Comparison of ENCODE assay signal across 14 cellular contexts in the genomic region with DNA sequence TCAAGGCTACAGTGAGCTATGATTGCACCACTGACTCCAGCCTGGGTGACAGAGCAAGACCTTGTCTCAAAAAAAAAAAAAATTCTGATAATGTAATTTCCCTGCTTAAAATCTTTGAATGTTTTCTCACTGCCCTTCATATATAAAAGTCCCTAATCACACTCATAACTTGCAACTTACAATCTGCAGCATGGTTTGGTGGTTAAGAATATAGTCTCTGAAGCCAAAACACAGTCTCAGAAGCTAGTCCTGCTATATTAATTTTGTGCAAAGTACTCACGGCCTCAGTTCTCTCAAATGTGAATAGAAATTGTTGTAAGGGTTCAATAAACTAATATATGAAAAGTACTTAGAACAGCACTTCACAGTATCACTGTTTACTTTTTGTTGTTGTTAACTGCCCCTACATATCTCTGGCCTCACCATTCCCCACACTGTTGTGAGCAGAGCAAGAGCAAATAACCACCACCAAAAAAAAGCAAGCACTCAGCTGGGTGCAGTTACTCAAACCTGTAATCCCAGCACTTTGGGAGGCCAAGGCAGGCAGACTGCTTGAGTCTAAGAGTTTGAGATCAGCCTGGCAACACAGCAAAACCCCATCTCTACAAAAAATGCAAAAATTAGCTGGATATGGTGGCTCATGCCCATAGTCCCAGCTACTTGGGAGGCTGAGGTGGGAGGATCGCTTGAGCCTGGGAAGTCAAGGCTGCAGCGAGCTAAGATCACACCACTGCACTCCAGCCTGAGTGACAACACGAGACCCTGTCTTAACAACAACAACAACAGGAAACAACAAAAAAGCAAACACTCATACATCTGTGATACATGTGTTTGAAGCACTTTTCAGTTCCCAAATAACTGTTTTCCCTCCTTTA. TPM values are rescaled to one million over a fixed set of nuclear protein-coding genes. Genes with fewer than 3 reads are reported as not detected.
DNase-seq lines count a peak whose midpoint lies in the region; ATAC-seq lines count a peak whose summit lies in the region.
"Had no signal": no experiment of that assay in that cellular context is flagged by ENCODE, and none has a peak within 500 bp of the region (broad histone marks: within the 10 kb centered on the region; RNA-seq: fewer than 3 reads in every experiment).

No MANE protein-coding gene starts in this region.

- H3K9me3 Mint-ChIP-seq in activated naive CD4-positive, alpha-beta T cell treated with anti-CD3 and anti-CD28 coated beads, Interleukin-2, amount 50 U/mL, for 24 hours = no peaks in the 10 kb centered on the region
- no peaks in the 10 kb centered on the region for H3K9me3 Mint-ChIP-seq in T-helper 1 cell treated with Interleukin-12 subunit alpha and Interleukin-12 subunit beta and Interleukin-4 antibody, amounts not matched to agents 30 μg/mL and 1 μg/mL, for 36 hours
- no peaks in the 10 kb centered on the region for H3K9me3 Mint-ChIP-seq in stimulated activated naive B cell treated with anti-CD40 and anti-IgM and Interleukin-4, amounts not matched to agents 10 μg/mL and 1 μg/mL and 100 μg/mL, for 72 hours

- H2AFZ ChIP-seq in mesenchymal stem cell (ENCODE audit: low read depth, low read length) = no peak overlapping the region

- no peaks in the 10 kb centered on the region for H3K27me3 ChIP-seq in effector memory CD4-positive, alpha-beta T cell (replicated peaks; ENCODE audit: control insufficient read depth, insufficient read depth, low read length, poor library complexity, severe bottlenecking)
- no peaks in the 10 kb centered on the region for H3K27me3 ChIP-seq in mesenchymal stem cell (ENCODE audit: control insufficient read depth in 1 of 2, insufficient read depth in 1 of 2, low read length in 2 of 2)
- H3K27me3 ChIP-seq: body of pancreas had no signal

- H3K18ac ChIP-seq in mesenchymal stem cell (ENCODE audit: low read depth in 1 of 2, low read length in 2 of 2) = no peak overlapping the region

- H3K27me3 Mint-ChIP-seq in activated naive CD4-positive, alpha-beta T cell treated with anti-CD3 and anti-CD28 coated beads, Interleukin-2, amount 50 U/mL, for 24 hours = no peaks in the 10 kb centered on the region
- no peaks in the 10 kb centered on the region for H3K27me3 Mint-ChIP-seq in T-helper 1 cell treated with Interleukin-12 subunit alpha and Interleukin-12 subunit beta and Interleukin-4 antibody, amounts not matched to agents 30 μg/mL and 1 μg/mL, for 36 hours (ENCODE audit: low read depth)
- no peaks in the 10 kb centered on the region for H3K27me3 Mint-ChIP-seq in stimulated activated naive B cell treated with anti-CD40 and anti-IgM and Interleukin-4, amounts not matched to agents 10 μg/mL and 1 μg/mL and 100 μg/mL, for 72 hours

- no peak overlapping the region for H3K23ac ChIP-seq in mesenchymal stem cell (ENCODE audit: low read length in 2 of 2)

- no peak overlapping the region for H2BK120ac ChIP-seq in mesenchymal stem cell (ENCODE audit: low read depth, low read length)

- peak overlapping the region; percentile 89 for H3K27ac Mint-ChIP-seq in activated naive CD4-positive, alpha-beta T cell treated with anti-CD3 and anti-CD28 coated beads, Interleukin-2, amount 50 U/mL, for 24 hours
- peak overlapping the region; percentile 74 for H3K27ac Mint-ChIP-seq in T-helper 1 cell treated with Interleukin-12 subunit alpha and Interleukin-12 subunit beta and Interleukin-4 antibody, amounts not matched to agents 30 μg/mL and 1 μg/mL, for 36 hours
- H3K27ac Mint-ChIP-seq in stimulated activated naive B cell treated with anti-CD40 and anti-IgM and Interleukin-4, amounts not matched to agents 10 μg/mL and 1 μg/mL and 100 μg/mL, for 72 hours = peak overlapping the region; percentile 72

- H3K36me3 ChIP-seq in effector memory CD4-positive, alpha-beta T cell (ENCODE audit: control insufficient read depth, insufficient read depth, low read length) = no peaks in the 10 kb centered on the region
- no peaks in the 10 kb centered on the region for H3K36me3 ChIP-seq in mesenchymal stem cell (ENCODE audit: control insufficient read depth in 1 of 2, insufficient read depth in 2 of 2, low read depth in 1 of 2, low read length in 2 of 2)

- no peaks in the 10 kb centered on the region for H3K9me3 ChIP-seq in effector memory CD4-positive, alpha-beta T cell (ENCODE audit: control insufficient read depth, low read length)
- no peaks in the 10 kb centered on the region for H3K9me3 ChIP-seq in mesenchymal stem cell (ENCODE audit: control insufficient read depth, low read length)
- H3K9me3 ChIP-seq: body of pancreas had no signal

- H2BK12ac ChIP-seq in mesenchymal stem cell (ENCODE audit: low read length in 2 of 2) = no peak overlapping the region

- no peak overlapping the region for H3K14ac ChIP-seq in mesenchymal stem cell (ENCODE audit: low read length in 2 of 2)

- H4K91ac ChIP-seq in mesenchymal stem cell (ENCODE audit: low read length) = no peak overlapping the region

- H2BK15ac ChIP-seq in mesenchymal stem cell (ENCODE audit: low read depth, poor library complexity, severe bottlenecking) = no peak overlapping the region

- H3K4me3 Mint-ChIP-seq in activated naive CD4-positive, alpha-beta T cell treated with anti-CD3 and anti-CD28 coated beads, Interleukin-2, amount 50 U/mL, for 24 hours = peak overlapping the region; percentile 37
- peak overlapping the region; percentile 15 for H3K4me3 Mint-ChIP-seq in T-helper 1 cell treated with Interleukin-12 subunit alpha and Interleukin-12 subunit beta and Interleukin-4 antibody, amounts not matched to agents 30 μg/mL and 1 μg/mL, for 36 hours
- peak overlapping the region in 1 of 2 donors; percentile 41 for H3K4me3 Mint-ChIP-seq in stimulated activated naive B cell treated with anti-CD40 and anti-IgM and Interleukin-4, amounts not matched to agents 10 μg/mL and 1 μg/mL and 100 μg/mL, for 72 hours

- no peak overlapping the region for H3K4me2 ChIP-seq in mesenchymal stem cell (ENCODE audit: low read length, poor library complexity, severe bottlenecking)

- ATAC-seq in stimulated activated naive B cell treated with anti-CD40 and anti-IgM and Interleukin-4, amounts not matched to agents 10 μg/mL and 1 μg/mL and 100 μg/mL, for 72 hours (replicated peaks) = peak; percentile 40 to 52
- ATAC-seq in HG02798 (IDR thresholded peaks at IDR 0.05; ENCODE audit: poor library complexity, unreplicated experiment) = no peak
- ATAC-seq: body of pancreas had no signal

- no peak for DNase-seq in activated naive CD4-positive, alpha-beta T cell treated with anti-CD3 and anti-CD28 coated beads, Interleukin-2, amount 50 U/mL, for 16 hours
- DNase-seq in effector memory CD4-positive, alpha-beta T cell = no peak
- DNase-seq in stimulated activated naive B cell treated with anti-CD40 and anti-IgM and Interleukin-4, amounts not matched to agents 10 μg/mL and 1 μg/mL and 100 μg/mL, for 72 hours = no peak
- no peak for DNase-seq in mesenchymal stem cell
- DNase-seq in KBM-7 = no peak
- DNase-seq: activated T-cell treated with anti-CD3 and anti-CD28 coated beads for 4 hours, body of pancreas, DMS79, foreskin fibroblast, NCI-H2227 treated with DMSO at 0.1 percent for 48 hours had no signal

- 91% methylated on average over 3 of the region's 4 CpGs for WGBS in mesenchymal stem cell

- peak overlapping the region; percentile 32 for H3K27ac ChIP-seq in effector memory CD4-positive, alpha-beta T cell (ENCODE audit: insufficient read depth, low read length, poor library complexity, severe bottlenecking)
- no peak overlapping the region for H3K27ac ChIP-seq in mesenchymal stem cell (ENCODE audit: low read length, poor library complexity, severe bottlenecking)

- H3K4ac ChIP-seq in mesenchymal stem cell (ENCODE audit: low read depth in 1 of 2, low read length in 2 of 2) = no peak overlapping the region

- H2AK5ac ChIP-seq in mesenchymal stem cell (ENCODE audit: low read length, severe bottlenecking) = no peak overlapping the region

- H4K8ac ChIP-seq in mesenchymal stem cell (ENCODE audit: low read length) = no peak overlapping the region

- peaks cover 2% of the 10 kb centered on the region for H3K36me3 Mint-ChIP-seq in activated naive CD4-positive, alpha-beta T cell treated with anti-CD3 and anti-CD28 coated beads, Interleukin-2, amount 50 U/mL, for 24 hours
- peaks cover 7% of the 10 kb centered on the region for H3K36me3 Mint-ChIP-seq in T-helper 1 cell treated with Interleukin-12 subunit alpha and Interleukin-12 subunit beta and Interleukin-4 antibody, amounts not matched to agents 30 μg/mL and 1 μg/mL, for 36 hours (ENCODE audit: low read depth)
- H3K36me3 Mint-ChIP-seq in stimulated activated naive B cell treated with anti-CD40 and anti-IgM and Interleukin-4, amounts not matched to agents 10 μg/mL and 1 μg/mL and 100 μg/mL, for 72 hours = peaks cover 3 to 14% of the 10 kb centered on the region in 2 donors

- H3K79me1 ChIP-seq in mesenchymal stem cell (replicated peaks; ENCODE audit: low read length, poor library complexity, severe bottlenecking) = peaks cover 3% of the 10 kb centered on the region

- no peak overlapping the region for H3K4me3 ChIP-seq in effector memory CD4-positive, alpha-beta T cell (ENCODE audit: insufficient read depth, low read depth, low read length, poor library complexity, severe bottlenecking)
- no peak overlapping the region for H3K4me3 ChIP-seq in mesenchymal stem cell (ENCODE audit: insufficient read depth in 1 of 2, low read depth in 1 of 2, low read length in 2 of 2)
- H3K4me3 ChIP-seq: body of pancreas, lung had no signal

- peaks cover 15% of the 10 kb centered on the region for H3K4me1 ChIP-seq in effector memory CD4-positive, alpha-beta T cell (ENCODE audit: control insufficient read depth, insufficient read depth, low read length, poor library complexity, severe bottlenecking)
- no peaks in the 10 kb centered on the region for H3K4me1 ChIP-seq in mesenchymal stem cell (ENCODE audit: control insufficient read depth, insufficient read depth, low read depth, low read length)

- H3K4me1 Mint-ChIP-seq in activated naive CD4-positive, alpha-beta T cell treated with anti-CD3 and anti-CD28 coated beads, Interleukin-2, amount 50 U/mL, for 24 hours = peaks cover 55% of the 10 kb centered on the region
- H3K4me1 Mint-ChIP-seq in T-helper 1 cell treated with Interleukin-12 subunit alpha and Interleukin-12 subunit beta and Interleukin-4 antibody, amounts not matched to agents 30 μg/mL and 1 μg/mL, for 36 hours (ENCODE audit: low read depth) = peaks cover 40% of the 10 kb centered on the region
- H3K4me1 Mint-ChIP-seq in stimulated activated naive B cell treated with anti-CD40 and anti-IgM and Interleukin-4, amounts not matched to agents 10 μg/mL and 1 μg/mL and 100 μg/mL, for 72 hours = peaks cover 28 to 45% of the 10 kb centered on the region in 2 donors

- in situ Hi-C loops in KBM-7 (cut with MboI; ENCODE audit: low pct_unique_long_range_greater_than_20kb, low sequenced_read_pairs) = no loop called here

- H2BK5ac ChIP-seq in mesenchymal stem cell (ENCODE audit: low read depth, low read length, poor library complexity, severe bottlenecking) = no peak overlapping the region

- no peak overlapping the region for H3K9ac ChIP-seq in mesenchymal stem cell (ENCODE audit: low read length)

RNA-seq across cellular contexts. Expression of a gene that starts 22.4 kb away (rescaled TPM):
- 8.8 TPM for polyA plus RNA-seq in mesenchymal stem cell (2013, experiment 1 of 2)
- polyA plus RNA-seq in mesenchymal stem cell (2013, experiment 2 of 2) = 8.1 TPM
